Comparison of ENCODE assay signal across 1 cellular context in the genomic region with DNA sequence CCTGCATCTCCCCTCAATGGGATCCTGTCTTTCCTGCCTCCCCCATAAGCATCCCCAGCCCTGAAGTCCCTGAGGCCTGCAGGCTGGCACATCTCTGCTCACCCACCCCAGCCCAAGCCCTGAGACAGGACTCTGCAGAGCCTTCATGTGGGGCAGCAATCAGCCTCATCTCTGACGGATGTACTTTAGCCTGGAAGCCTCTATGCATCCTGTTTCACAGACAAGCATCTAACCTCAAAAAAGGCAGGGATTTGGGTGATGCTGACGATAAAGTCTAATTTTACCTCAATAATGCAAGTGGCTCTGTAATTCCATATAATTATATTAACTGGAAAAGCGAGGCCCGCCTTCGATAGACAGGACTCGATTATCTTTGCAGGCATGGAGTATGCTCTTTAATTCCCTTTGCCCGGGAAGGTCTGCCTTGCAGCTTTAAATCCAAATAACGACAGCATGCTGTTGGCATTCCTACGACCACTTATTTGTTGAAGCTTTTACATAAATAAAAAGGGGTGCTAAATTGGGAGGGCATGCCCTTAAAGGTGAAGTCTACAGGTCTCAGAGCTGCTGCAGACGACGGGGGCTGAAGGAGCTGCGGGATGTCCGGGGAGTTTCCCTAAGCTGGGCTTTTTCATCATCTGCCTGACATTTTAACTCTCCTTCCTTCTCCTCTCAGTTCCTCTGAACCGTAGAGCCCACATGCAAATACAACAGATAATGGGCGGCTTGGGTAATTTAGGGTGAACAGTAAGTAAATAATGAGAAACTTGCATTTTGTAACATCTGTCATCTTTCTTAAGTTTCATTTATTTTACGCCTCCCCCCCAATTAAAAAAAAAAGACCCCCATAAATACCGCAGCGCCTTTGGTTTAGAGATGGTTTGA.
TF ChIP-seq lines count a peak whose summit lies in the region.

No MANE protein-coding gene starts in this region.

TF ChIP-seq in SK-N-SH, 30 proteins besides CTCF, POLR2A, EP300 and RAD21 (continued from another document):
- TF ChIP-seq POLR2AphosphoS5 (IDR thresholded peaks at IDR 0.05; ENCODE audit: low read depth, low read length) (peak; percentile 24; the same call in 1 of the 2 replicates), FOXM1 (IDR thresholded peaks at IDR 0.05; ENCODE audit: low read depth) (no peak), JUND (IDR thresholded peaks at IDR 0.05) (no peak), TCF12 (IDR thresholded peaks at IDR 0.05) (peak; percentile 43), CHD2 (IDR thresholded peaks at IDR 0.05; ENCODE audit: low read length, partially characterized antibody) (peak; percentile 92), SMC3 (IDR thresholded peaks at IDR 0.05; ENCODE audit: low read depth, low read length) (no peak), TEAD4 (IDR thresholded peaks at IDR 0.05; ENCODE audit: borderline replicate concordance, insufficient read depth) (peak; percentile 61; the same call in 1 of the 2 replicates), NRF1 (IDR thresholded peaks at IDR 0.05; ENCODE audit: low read depth, low read length) (no peak), RXRA (IDR thresholded peaks at IDR 0.05; ENCODE audit: borderline replicate concordance, low read depth) (no peak), NFIC (IDR thresholded peaks at IDR 0.05; ENCODE audit: borderline replicate concordance) (no peak), FOSL2 (IDR thresholded peaks at IDR 0.05; ENCODE audit: borderline replicate concordance, low read depth) (no peak), YY1 (IDR thresholded peaks at IDR 0.05; ENCODE audit: low read depth) (no peak), FOXJ3 (CRISPR knock-in tag; IDR thresholded peaks at IDR 0.05) (peak; percentile 86), RCOR1 (IDR thresholded peaks at IDR 0.05; ENCODE audit: low read length) (peak; percentile 96), GATA2 (CRISPR knock-in tag; IDR thresholded peaks at IDR 0.05) (peak; percentile 100), GABPA (IDR thresholded peaks at IDR 0.05; ENCODE audit: low read depth) (no peak), TAF1 (IDR thresholded peaks at IDR 0.05; ENCODE audit: borderline replicate concordance, low read depth, low read length) (no peak)
- TF ChIP-seq, protein P1, sequence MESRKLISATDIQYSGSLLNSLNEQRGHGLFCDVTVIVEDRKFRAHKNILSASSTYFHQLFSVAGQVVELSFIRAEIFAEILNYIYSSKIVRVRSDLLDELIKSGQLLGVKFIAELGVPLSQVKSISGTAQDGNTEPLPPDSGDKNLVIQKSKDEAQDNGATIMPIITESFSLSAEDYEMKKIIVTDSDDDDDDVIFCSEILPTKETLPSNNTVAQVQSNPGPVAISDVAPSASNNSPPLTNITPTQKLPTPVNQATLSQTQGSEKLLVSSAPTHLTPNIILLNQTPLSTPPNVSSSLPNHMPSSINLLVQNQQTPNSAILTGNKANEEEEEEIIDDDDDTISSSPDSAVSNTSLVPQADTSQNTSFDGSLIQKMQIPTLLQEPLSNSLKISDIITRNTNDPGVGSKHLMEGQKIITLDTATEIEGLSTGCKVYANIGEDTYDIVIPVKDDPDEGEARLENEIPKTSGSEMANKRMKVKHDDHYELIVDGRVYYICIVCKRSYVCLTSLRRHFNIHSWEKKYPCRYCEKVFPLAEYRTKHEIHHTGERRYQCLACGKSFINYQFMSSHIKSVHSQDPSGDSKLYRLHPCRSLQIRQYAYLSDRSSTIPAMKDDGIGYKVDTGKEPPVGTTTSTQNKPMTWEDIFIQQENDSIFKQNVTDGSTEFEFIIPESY (IDR thresholded peaks at IDR 0.05; ENCODE audit: borderline replicate concordance, low read depth), result no peak
- TF ChIP-seq, protein P2, sequence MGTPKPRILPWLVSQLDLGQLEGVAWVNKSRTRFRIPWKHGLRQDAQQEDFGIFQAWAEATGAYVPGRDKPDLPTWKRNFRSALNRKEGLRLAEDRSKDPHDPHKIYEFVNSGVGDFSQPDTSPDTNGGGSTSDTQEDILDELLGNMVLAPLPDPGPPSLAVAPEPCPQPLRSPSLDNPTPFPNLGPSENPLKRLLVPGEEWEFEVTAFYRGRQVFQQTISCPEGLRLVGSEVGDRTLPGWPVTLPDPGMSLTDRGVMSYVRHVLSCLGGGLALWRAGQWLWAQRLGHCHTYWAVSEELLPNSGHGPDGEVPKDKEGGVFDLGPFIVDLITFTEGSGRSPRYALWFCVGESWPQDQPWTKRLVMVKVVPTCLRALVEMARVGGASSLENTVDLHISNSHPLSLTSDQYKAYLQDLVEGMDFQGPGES (IDR thresholded peaks at IDR 0.05; ENCODE audit: low read depth, low read length), result no peak
- TF ChIP-seq, protein P3, sequence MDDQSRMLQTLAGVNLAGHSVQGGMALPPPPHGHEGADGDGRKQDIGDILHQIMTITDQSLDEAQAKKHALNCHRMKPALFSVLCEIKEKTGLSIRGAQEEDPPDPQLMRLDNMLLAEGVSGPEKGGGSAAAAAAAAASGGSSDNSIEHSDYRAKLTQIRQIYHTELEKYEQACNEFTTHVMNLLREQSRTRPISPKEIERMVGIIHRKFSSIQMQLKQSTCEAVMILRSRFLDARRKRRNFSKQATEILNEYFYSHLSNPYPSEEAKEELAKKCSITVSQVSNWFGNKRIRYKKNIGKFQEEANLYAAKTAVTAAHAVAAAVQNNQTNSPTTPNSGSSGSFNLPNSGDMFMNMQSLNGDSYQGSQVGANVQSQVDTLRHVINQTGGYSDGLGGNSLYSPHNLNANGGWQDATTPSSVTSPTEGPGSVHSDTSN (IDR thresholded peaks at IDR 0.05), result no peak
